2 cellular contexts compared by ENCODE assay signal in the genomic region with DNA sequence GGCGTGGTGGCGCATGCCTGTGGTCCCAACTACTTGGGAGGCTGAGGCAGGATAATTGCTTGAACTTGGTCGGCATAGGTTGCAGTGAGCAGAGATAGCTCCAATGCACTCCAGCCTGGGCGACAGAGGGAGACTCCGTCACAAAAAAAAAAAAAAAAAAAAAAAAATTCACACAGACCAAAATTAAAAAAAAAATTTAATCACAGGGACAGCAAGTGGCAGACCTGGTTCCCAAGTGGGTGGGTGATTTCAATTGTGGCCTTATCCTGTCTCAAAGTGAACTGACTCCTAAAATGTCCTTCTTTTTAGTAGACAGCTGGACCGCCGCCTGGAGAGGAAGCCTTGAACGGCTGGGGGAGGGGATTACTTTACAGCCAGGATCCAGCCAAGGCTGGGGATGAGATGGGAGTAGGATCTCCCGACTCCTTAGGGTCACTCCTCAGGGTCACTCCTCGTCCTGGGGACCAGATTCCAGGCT.
TF ChIP-seq lines count a peak whose summit lies in the region.

No MANE protein-coding gene starts in this region.

TF ChIP-seq in SK-N-SH, 30 proteins besides CTCF, POLR2A, EP300 and RAD21 (continued from another document):
- TF ChIP-seq ZBTB33 (IDR thresholded peaks at IDR 0.05; ENCODE audit: borderline replicate concordance, low read depth), result no peak
- TF ChIP-seq MXI1 (IDR thresholded peaks at IDR 0.05; ENCODE audit: low read depth, low read length), result no peak
- TF ChIP-seq USF1 (IDR thresholded peaks at IDR 0.05; ENCODE audit: borderline replicate concordance, low read depth), result no peak
- TF ChIP-seq FOSL2 (IDR thresholded peaks at IDR 0.05; ENCODE audit: borderline replicate concordance, low read depth), result no peak
- TF ChIP-seq, protein P1, sequence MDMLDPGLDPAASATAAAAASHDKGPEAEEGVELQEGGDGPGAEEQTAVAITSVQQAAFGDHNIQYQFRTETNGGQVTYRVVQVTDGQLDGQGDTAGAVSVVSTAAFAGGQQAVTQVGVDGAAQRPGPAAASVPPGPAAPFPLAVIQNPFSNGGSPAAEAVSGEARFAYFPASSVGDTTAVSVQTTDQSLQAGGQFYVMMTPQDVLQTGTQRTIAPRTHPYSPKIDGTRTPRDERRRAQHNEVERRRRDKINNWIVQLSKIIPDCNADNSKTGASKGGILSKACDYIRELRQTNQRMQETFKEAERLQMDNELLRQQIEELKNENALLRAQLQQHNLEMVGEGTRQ (IDR thresholded peaks at IDR 0.05; ENCODE audit: borderline replicate concordance, low read depth, low read length), result no peak
- TF ChIP-seq REST (IDR thresholded peaks at IDR 0.05; ENCODE audit: low read depth, low read length), result no peak
- TF ChIP-seq, protein P2, sequence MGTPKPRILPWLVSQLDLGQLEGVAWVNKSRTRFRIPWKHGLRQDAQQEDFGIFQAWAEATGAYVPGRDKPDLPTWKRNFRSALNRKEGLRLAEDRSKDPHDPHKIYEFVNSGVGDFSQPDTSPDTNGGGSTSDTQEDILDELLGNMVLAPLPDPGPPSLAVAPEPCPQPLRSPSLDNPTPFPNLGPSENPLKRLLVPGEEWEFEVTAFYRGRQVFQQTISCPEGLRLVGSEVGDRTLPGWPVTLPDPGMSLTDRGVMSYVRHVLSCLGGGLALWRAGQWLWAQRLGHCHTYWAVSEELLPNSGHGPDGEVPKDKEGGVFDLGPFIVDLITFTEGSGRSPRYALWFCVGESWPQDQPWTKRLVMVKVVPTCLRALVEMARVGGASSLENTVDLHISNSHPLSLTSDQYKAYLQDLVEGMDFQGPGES (IDR thresholded peaks at IDR 0.05; ENCODE audit: low read depth, low read length), result no peak
- no peak for TF ChIP-seq GABPA (IDR thresholded peaks at IDR 0.05; ENCODE audit: low read depth)
- TF ChIP-seq, protein P3, sequence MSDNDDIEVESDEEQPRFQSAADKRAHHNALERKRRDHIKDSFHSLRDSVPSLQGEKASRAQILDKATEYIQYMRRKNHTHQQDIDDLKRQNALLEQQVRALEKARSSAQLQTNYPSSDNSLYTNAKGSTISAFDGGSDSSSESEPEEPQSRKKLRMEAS (IDR thresholded peaks at IDR 0.05; ENCODE audit: low read depth), result no peak
- no peak for TF ChIP-seq TEAD4 (IDR thresholded peaks at IDR 0.05; ENCODE audit: borderline replicate concordance, insufficient read depth)
- no peak for TF ChIP-seq SMC3 (IDR thresholded peaks at IDR 0.05; ENCODE audit: low read depth, low read length)
- TF ChIP-seq, protein P4, sequence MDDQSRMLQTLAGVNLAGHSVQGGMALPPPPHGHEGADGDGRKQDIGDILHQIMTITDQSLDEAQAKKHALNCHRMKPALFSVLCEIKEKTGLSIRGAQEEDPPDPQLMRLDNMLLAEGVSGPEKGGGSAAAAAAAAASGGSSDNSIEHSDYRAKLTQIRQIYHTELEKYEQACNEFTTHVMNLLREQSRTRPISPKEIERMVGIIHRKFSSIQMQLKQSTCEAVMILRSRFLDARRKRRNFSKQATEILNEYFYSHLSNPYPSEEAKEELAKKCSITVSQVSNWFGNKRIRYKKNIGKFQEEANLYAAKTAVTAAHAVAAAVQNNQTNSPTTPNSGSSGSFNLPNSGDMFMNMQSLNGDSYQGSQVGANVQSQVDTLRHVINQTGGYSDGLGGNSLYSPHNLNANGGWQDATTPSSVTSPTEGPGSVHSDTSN (IDR thresholded peaks at IDR 0.05), result no peak

TF ChIP-seq in SK-N-SH treated with all-trans-retinoic acid at 6 μM for 48 hours, 23 proteins besides CTCF, POLR2A, EP300 and RAD21 (continued from another document):
- TF ChIP-seq TSHZ2 (CRISPR knock-in tag; IDR thresholded peaks at IDR 0.05), result no peak
- no peak for TF ChIP-seq CSDC2 (CRISPR knock-in tag; IDR thresholded peaks at IDR 0.05)
- no peak for TF ChIP-seq ISL1 (CRISPR knock-in tag; IDR thresholded peaks at IDR 0.05)
- TF ChIP-seq CREB5 (CRISPR knock-in tag; IDR thresholded peaks at IDR 0.05; ENCODE audit: low read depth), result no peak
- TF ChIP-seq ZC3H10 (CRISPR knock-in tag; IDR thresholded peaks at IDR 0.05), result no peak
- no peak for TF ChIP-seq SNAI2 (CRISPR knock-in tag; IDR thresholded peaks at IDR 0.05)
